In the genomic region with DNA sequence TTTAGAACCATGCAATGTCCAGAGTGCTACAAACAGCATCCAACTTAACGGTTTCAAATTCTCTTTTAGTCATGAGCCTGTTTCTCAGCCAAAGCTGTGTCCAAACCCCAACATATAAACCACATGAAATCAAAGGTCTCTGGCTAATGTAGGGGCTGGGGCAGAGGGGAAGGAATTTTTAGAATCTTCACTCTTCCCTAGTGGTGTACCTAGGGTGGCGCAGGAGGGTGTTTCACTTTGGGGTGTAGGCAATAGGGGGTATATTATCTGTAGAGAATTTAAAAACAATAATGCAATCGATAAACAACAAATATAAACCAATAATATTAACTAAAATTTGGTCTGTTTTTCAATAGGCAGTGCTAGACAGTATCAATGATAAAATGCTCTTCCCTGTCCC, we compare ENCODE assay signal across 3 cellular contexts.
"Had no signal": no experiment of that assay in that cellular context is flagged by ENCODE, and none has a peak within 500 bp of the region (broad histone marks: within the 10 kb centered on the region; RNA-seq: fewer than 3 reads in every experiment).

No MANE protein-coding gene starts in this region.

- ATAC-seq: GM12878 had no signal

- H3K4me3 ChIP-seq: GM12878 had no signal

- DNase-seq: GDM1, GF-D8 had no signal
